Comparison of ENCODE assay signal across 22 cellular contexts in genomic region chr14:67253076-67253635, GRCh38.
"Had no signal": no experiment of that assay in that cellular context is flagged by ENCODE, and none has a peak within 500 bp of the region (broad histone marks: within the 10 kb centered on the region; RNA-seq: fewer than 3 reads in every experiment).

No MANE protein-coding gene starts in this region.

- H3K36me3 Mint-ChIP-seq: natural killer cell treated with Interleukin-12 subunit alpha and Interleukin-12 subunit beta and Interleukin-15 and Interleukin-18, amount 100 ng/mL, for 72 hours; type B pancreatic cell had no signal

- H3K4me3 ChIP-seq: colonic mucosa, lower lobe of right lung, sigmoid colon, spleen had no signal

- H3K27ac Mint-ChIP-seq: activated B cell treated with CpG ODN at 0.5 μM for 24 hours; activated CD4-positive, alpha-beta T cell treated with anti-CD3 and anti-CD28 coated beads, Interleukin-2, amount 10 ng/mL, durations not matched to agents 24 days and 14 days; activated CD8-positive, alpha-beta T cell treated with anti-CD3 and anti-CD28 coated beads for 36 hours; natural killer cell treated with Interleukin-12 subunit alpha and Interleukin-12 subunit beta and Interleukin-15 and Interleukin-18, amount 100 ng/mL, for 72 hours; stimulated activated naive CD8-positive, alpha-beta T cell treated with anti-CD3 and anti-CD28 coated beads, Interleukin-15, amount 100 ng/mL, for 72 hours; T-cell; type B pancreatic cell had no signal

- H3K27ac ChIP-seq: brain microvascular endothelial cell, colonic mucosa, epithelial cell of prostate, foreskin keratinocyte, lower lobe of right lung, sigmoid colon, spleen had no signal

- H3K36me3 ChIP-seq: brain microvascular endothelial cell, colonic mucosa, lower lobe of right lung, sigmoid colon had no signal

- H3K4me1 ChIP-seq: lower lobe of right lung had no signal

- H3K4me3 Mint-ChIP-seq: activated B cell treated with CpG ODN at 0.5 μM for 24 hours; activated CD4-positive, alpha-beta T cell treated with anti-CD3 and anti-CD28 coated beads, Interleukin-2, amount 10 ng/mL, durations not matched to agents 24 days and 14 days; activated CD8-positive, alpha-beta T cell treated with anti-CD3 and anti-CD28 coated beads for 36 hours; endodermal cell; natural killer cell treated with Interleukin-12 subunit alpha and Interleukin-12 subunit beta and Interleukin-15 and Interleukin-18, amount 100 ng/mL, for 72 hours; stimulated activated naive CD8-positive, alpha-beta T cell treated with anti-CD3 and anti-CD28 coated beads, Interleukin-15, amount 100 ng/mL, for 72 hours; T-cell; type B pancreatic cell had no signal

- DNase-seq: activated B cell treated with CpG ODN at 0.5 μM for 24 hours; activated CD4-positive, alpha-beta T cell treated with anti-CD3 and anti-CD28 coated beads, Interleukin-2, amount 10 ng/mL, durations not matched to agents 24 days and 14 days; activated CD8-positive, alpha-beta T cell treated with anti-CD3 and anti-CD28 coated beads for 36 hours; activated effector memory CD4-positive, alpha-beta T cell treated with anti-CD3 and anti-CD28 coated beads, Interleukin-2, amount 50 U/mL, for 16 hours; activated naive CD4-positive, alpha-beta T cell treated with anti-CD3 and anti-CD28 coated beads, Interleukin-2, amount 50 U/mL, for 16 hours; activated T-cell treated with anti-CD3 and anti-CD28 coated beads, Interleukin-2, amount 50 U/mL, for 1 hour; aorta; brain microvascular endothelial cell; central memory CD4-positive, alpha-beta T cell; colonic mucosa; endodermal cell; foreskin keratinocyte; hippocampal formation; islet precursor cell; lower lobe of right lung; sigmoid colon; spleen; stimulated activated naive CD8-positive, alpha-beta T cell treated with anti-CD3 and anti-CD28 coated beads, Interleukin-15, amount 100 ng/mL, for 72 hours; T-cell had no signal

- H3K27me3 Mint-ChIP-seq: activated B cell treated with CpG ODN at 0.5 μM for 24 hours; activated CD4-positive, alpha-beta T cell treated with anti-CD3 and anti-CD28 coated beads, Interleukin-2, amount 10 ng/mL, durations not matched to agents 24 days and 14 days; activated CD8-positive, alpha-beta T cell treated with anti-CD3 and anti-CD28 coated beads for 36 hours; natural killer cell treated with Interleukin-12 subunit alpha and Interleukin-12 subunit beta and Interleukin-15 and Interleukin-18, amount 100 ng/mL, for 72 hours; stimulated activated naive CD8-positive, alpha-beta T cell treated with anti-CD3 and anti-CD28 coated beads, Interleukin-15, amount 100 ng/mL, for 72 hours; T-cell; type B pancreatic cell had no signal

- H3K9me3 Mint-ChIP-seq: activated B cell treated with CpG ODN at 0.5 μM for 24 hours; activated CD4-positive, alpha-beta T cell treated with anti-CD3 and anti-CD28 coated beads, Interleukin-2, amount 10 ng/mL, durations not matched to agents 24 days and 14 days; activated CD8-positive, alpha-beta T cell treated with anti-CD3 and anti-CD28 coated beads for 36 hours; endodermal cell; natural killer cell treated with Interleukin-12 subunit alpha and Interleukin-12 subunit beta and Interleukin-15 and Interleukin-18, amount 100 ng/mL, for 72 hours; stimulated activated naive CD8-positive, alpha-beta T cell treated with anti-CD3 and anti-CD28 coated beads, Interleukin-15, amount 100 ng/mL, for 72 hours; T-cell; type B pancreatic cell had no signal

- H3K27me3 ChIP-seq: brain microvascular endothelial cell, colonic mucosa, foreskin keratinocyte, sigmoid colon, spleen had no signal

- H3K9me3 ChIP-seq: colonic mucosa, lower lobe of right lung, sigmoid colon, spleen had no signal

- H3K4me1 Mint-ChIP-seq: activated CD4-positive, alpha-beta T cell treated with anti-CD3 and anti-CD28 coated beads, Interleukin-2, amount 10 ng/mL, durations not matched to agents 24 days and 14 days had no signal

- ATAC-seq: activated CD8-positive, alpha-beta T cell treated with anti-CD3 and anti-CD28 coated beads for 36 hours; foreskin keratinocyte; lower lobe of right lung; natural killer cell treated with Interleukin-12 subunit alpha and Interleukin-12 subunit beta and Interleukin-15 and Interleukin-18, amount 100 ng/mL, for 72 hours; stimulated activated naive CD8-positive, alpha-beta T cell treated with anti-CD3 and anti-CD28 coated beads, Interleukin-15, amount 100 ng/mL, for 72 hours; T-cell had no signal
